In the genomic region with DNA sequence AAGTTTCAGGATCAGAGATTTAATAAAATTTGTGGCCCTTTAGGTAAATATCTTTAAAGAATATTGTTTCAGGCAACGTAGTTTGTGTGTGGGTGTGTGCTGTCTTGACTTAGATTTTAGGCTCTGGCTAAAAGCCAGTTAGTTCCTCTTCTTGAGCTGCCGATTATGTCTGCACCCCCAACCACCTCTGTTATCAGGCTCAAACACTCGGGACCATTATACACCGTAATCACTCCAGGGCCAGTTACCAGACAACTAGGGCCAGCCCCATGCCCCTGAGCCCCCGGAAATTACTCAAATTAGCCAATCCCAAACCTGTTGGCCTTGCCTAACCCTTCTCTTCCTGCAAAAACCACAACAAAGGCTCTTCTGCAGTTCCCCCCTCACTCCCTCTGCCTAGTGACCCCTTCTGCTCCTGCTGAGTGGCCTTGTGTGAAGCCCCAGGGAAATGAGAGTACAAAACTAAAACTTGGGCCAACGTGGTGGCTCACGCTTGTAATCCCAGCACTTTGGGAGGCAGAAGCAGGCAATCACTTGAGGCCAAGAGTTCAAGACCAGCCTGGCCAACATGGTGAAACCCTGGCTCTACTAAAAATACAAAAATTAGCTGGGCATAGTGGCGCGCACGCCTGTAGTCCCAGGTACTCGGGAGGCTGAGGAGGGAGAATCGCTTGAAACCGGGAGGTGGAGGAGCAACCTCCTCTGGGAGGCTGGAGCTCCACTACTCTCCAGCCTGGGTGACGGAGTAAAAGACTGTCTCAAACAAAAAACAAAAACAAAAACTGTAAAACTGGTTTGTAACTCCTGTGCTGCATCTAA, we compare ENCODE assay signal across 1 cellular context.
A peak's percentile ranks its signal among the peaks of the same experiment; 100 is the strongest.
TF ChIP-seq lines count a peak whose summit lies in the region.

No MANE protein-coding gene starts in this region.

TF ChIP-seq in K562, 482 proteins besides CTCF, POLR2A, EP300 and RAD21 (continued from another document and continues in another):
- TF ChIP-seq CTCFL (IDR thresholded peaks at IDR 0.05; ENCODE audit: borderline replicate concordance, insufficient read depth, low read depth, low read length, poor library complexity, severe bottlenecking) (no peak), ARID1B (IDR thresholded peaks at IDR 0.05) (peak; percentile 100), TCFL5 (CRISPR knock-in tag; conservative IDR thresholded peaks at IDR 0.05) (0 out of 2 replicates have a peak, but pooled peaks have one; percentile 54), SAFB2 (IDR thresholded peaks at IDR 0.05; ENCODE audit: borderline replicate concordance, low read depth, low read length, severe bottlenecking) (no peak), THRAP3 (IDR thresholded peaks at IDR 0.05; ENCODE audit: borderline replicate concordance) (no peak), CBX2 (IDR thresholded peaks at IDR 0.05; ENCODE audit: insufficient read depth, low read length, poor library complexity, severe bottlenecking) (no peak), MTA2 (IDR thresholded peaks at IDR 0.05; ENCODE audit: low read depth) (peak; percentile 99), RBM14 (IDR thresholded peaks at IDR 0.05; ENCODE audit: borderline replicate concordance, insufficient read depth, low read depth, low read length) (no peak), ZNF121 (CRISPR knock-in tag; conservative IDR thresholded peaks at IDR 0.05) (peak; percentile 69), RBM34 (IDR thresholded peaks at IDR 0.05; ENCODE audit: borderline replicate concordance, insufficient read depth, low read length) (no peak), CBFA2T3 (IDR thresholded peaks at IDR 0.05) (peak; percentile 100), PCBP2 (IDR thresholded peaks at IDR 0.05; ENCODE audit: low read depth, low read length, poor library complexity, severe bottlenecking) (no peak), ZNF140 (CRISPR knock-in tag; IDR thresholded peaks at IDR 0.05) (peak; percentile 58; the same call in 1 of the 2 replicates), SMAD4 (CRISPR knock-in tag; conservative IDR thresholded peaks at IDR 0.05) (peak; percentile 99), MCM7 (IDR thresholded peaks at IDR 0.05) (no peak), FOXP4 (CRISPR knock-in tag; IDR thresholded peaks at IDR 0.05; ENCODE audit: borderline replicate concordance) (0 out of 2 replicates have a peak, but pooled peaks have one; percentile 30), ZNF644 (tag; IDR thresholded peaks at IDR 0.05; ENCODE audit: low read depth) (peak; percentile 97), HDAC2 (IDR thresholded peaks at IDR 0.05) (peak; percentile 99), DDX20 (tag; IDR thresholded peaks at IDR 0.05; ENCODE audit: low read depth) (no peak; the same call in 1 of the 2 replicates), NCOR1 (IDR thresholded peaks at IDR 0.05) (peak; percentile 100), ZKSCAN1 (IDR thresholded peaks at IDR 0.05; ENCODE audit: low read depth, low read length) (peak; percentile 90), ZNF445 (CRISPR knock-in tag; IDR thresholded peaks at IDR 0.05; ENCODE audit: low read depth) (peak; percentile 85), ZBTB5 (IDR thresholded peaks at IDR 0.05) (0 out of 2 replicates have a peak, but pooled peaks have one; percentile 13), ZNF165 (CRISPR knock-in tag; IDR thresholded peaks at IDR 0.05; ENCODE audit: borderline replicate concordance) (peak; percentile 96), ZKSCAN8 (CRISPR knock-in tag; IDR thresholded peaks at IDR 0.05) (peak; percentile 85)
- TF ChIP-seq, protein P1, sequence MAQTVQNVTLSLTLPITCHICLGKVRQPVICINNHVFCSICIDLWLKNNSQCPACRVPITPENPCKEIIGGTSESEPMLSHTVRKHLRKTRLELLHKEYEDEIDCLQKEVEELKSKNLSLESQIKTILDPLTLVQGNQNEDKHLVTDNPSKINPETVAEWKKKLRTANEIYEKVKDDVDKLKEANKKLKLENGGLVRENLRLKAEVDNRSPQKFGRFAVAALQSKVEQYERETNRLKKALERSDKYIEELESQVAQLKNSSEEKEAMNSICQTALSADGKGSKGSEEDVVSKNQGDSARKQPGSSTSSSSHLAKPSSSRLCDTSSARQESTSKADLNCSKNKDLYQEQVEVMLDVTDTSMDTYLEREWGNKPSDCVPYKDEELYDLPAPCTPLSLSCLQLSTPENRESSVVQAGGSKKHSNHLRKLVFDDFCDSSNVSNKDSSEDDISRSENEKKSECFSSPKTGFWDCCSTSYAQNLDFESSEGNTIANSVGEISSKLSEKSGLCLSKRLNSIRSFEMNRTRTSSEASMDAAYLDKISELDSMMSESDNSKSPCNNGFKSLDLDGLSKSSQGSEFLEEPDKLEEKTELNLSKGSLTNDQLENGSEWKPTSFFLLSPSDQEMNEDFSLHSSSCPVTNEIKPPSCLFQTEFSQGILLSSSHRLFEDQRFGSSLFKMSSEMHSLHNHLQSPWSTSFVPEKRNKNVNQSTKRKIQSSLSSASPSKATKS (CRISPR knock-in tag; IDR thresholded peaks at IDR 0.05), result no peak
- TF ChIP-seq, protein P2, sequence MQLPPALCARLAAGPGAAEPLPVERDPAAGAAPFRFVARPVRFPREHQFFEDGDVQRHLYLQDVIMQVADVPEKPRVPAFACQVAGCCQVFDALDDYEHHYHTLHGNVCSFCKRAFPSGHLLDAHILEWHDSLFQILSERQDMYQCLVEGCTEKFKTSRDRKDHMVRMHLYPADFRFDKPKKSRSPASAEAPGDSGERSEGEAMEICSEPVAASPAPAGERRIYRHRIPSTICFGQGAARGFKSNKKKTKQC (CRISPR knock-in tag; IDR thresholded peaks at IDR 0.05), result no peak
- TF ChIP-seq, protein P3, sequence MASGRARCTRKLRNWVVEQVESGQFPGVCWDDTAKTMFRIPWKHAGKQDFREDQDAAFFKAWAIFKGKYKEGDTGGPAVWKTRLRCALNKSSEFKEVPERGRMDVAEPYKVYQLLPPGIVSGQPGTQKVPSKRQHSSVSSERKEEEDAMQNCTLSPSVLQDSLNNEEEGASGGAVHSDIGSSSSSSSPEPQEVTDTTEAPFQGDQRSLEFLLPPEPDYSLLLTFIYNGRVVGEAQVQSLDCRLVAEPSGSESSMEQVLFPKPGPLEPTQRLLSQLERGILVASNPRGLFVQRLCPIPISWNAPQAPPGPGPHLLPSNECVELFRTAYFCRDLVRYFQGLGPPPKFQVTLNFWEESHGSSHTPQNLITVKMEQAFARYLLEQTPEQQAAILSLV (tag; IDR thresholded peaks at IDR 0.05), result peak; percentile 84
- TF ChIP-seq, protein P4, sequence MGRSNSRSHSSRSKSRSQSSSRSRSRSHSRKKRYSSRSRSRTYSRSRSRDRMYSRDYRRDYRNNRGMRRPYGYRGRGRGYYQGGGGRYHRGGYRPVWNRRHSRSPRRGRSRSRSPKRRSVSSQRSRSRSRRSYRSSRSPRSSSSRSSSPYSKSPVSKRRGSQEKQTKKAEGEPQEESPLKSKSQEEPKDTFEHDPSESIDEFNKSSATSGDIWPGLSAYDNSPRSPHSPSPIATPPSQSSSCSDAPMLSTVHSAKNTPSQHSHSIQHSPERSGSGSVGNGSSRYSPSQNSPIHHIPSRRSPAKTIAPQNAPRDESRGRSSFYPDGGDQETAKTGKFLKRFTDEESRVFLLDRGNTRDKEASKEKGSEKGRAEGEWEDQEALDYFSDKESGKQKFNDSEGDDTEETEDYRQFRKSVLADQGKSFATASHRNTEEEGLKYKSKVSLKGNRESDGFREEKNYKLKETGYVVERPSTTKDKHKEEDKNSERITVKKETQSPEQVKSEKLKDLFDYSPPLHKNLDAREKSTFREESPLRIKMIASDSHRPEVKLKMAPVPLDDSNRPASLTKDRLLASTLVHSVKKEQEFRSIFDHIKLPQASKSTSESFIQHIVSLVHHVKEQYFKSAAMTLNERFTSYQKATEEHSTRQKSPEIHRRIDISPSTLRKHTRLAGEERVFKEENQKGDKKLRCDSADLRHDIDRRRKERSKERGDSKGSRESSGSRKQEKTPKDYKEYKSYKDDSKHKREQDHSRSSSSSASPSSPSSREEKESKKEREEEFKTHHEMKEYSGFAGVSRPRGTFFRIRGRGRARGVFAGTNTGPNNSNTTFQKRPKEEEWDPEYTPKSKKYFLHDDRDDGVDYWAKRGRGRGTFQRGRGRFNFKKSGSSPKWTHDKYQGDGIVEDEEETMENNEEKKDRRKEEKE (IDR thresholded peaks at IDR 0.05; ENCODE audit: borderline replicate concordance in 1 of 2, control insufficient read depth in 1 of 2, low read depth in 2 of 2, low read length in 1 of 2), result peak in 1 of 2 experiments; percentile 84; a peak in 2 of 4 replicates
- TF ChIP-seq, protein P5, sequence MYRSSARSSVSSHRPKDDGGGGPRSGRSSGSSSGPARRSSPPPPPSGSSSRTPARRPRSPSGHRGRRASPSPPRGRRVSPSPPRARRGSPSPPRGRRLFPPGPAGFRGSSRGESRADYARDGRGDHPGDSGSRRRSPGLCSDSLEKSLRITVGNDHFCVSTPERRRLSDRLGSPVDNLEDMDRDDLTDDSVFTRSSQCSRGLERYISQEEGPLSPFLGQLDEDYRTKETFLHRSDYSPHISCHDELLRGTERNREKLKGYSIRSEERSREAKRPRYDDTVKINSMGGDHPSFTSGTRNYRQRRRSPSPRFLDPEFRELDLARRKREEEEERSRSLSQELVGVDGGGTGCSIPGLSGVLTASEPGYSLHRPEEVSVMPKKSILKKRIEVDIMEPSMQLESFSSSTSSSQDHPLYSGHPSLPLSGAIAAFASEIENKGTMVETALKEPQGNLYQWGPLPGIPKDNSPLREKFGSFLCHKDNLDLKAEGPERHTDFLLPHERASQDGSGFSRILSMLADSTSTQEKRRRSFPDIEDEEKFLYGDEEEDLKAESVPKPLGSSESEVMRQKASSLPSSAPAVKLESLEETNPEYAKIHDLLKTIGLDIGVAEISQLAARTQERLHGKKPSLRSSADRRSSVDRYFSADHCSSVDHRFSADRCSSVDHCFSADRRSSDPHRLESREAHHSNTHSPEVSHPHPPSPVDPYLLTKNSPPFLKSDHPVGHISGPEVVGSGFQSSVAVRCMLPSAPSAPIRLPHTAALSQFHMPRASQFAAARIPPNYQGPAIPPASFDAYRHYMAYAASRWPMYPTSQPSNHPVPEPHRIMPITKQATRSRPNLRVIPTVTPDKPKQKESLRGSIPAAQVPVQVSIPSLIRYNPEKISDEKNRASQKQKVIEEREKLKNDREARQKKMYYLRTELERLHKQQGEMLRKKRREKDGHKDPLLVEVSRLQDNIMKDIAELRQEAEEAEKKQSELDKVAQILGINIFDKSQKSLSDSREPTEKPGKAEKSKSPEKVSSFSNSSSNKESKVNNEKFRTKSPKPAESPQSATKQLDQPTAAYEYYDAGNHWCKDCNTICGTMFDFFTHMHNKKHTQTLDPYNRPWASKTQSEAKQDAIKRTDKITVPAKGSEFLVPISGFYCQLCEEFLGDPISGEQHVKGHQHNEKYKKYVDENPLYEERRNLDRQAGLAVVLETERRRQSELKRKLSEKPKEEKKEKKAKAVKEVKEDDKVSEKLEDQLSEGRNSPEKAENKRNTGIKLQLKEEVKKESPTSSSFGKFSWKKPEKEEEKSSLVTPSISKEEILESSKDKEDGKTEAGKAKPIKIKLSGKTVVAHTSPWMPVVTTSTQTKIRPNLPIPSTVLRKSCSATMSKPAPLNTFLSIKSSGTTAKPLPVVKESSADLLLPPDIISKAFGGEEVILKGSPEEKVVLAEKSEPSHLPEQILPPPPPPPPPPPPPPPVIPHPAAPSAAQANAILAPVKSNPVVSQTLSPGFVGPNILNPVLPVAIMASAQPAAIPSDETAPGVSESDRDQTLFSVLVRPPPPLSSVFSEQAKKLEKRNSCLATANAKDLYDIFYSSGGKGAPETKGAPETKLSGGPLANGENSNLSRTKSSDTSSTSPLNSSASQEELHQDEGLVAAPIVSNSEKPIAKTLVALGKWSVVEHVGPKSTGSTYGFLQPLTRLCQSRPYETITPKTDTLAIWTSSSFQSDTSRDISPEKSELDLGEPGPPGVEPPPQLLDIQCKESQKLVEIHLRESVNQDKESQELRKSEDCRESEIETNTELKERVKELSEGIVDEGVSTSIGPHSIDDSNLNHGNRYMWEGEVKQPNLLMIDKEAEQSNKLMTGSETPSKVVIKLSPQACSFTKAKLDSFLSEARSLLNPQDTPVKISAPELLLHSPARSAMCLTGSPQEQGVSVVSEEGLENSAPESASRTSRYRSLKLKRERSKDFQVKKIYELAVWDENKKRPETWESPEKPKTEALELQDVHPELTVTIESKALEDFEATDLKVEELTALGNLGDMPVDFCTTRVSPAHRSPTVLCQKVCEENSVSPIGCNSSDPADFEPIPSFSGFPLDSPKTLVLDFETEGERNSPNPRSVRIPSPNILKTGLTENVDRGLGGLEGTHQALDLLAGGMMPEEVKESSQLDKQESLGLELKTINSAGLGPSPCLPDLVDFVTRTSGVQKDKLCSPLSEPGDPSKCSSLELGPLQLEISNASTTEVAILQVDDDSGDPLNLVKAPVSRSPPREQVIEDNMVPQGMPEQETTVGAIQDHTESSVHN (IDR thresholded peaks at IDR 0.05; ENCODE audit: borderline replicate concordance in 1 of 2, low read depth in 1 of 2), result peak in 1 of 2 experiments; percentile 85; a peak in 2 of 4 replicates
